28 cellular contexts compared by ENCODE assay signal in genomic region chr3:123130079-123130726, GRCh38.
DNase-seq lines count a peak whose midpoint lies in the region; ATAC-seq, FAIRE-seq and TF ChIP-seq lines count a peak whose summit lies in the region.
"Had no signal": no experiment of that assay in that cellular context is flagged by ENCODE, and none has a peak within 500 bp of the region (broad histone marks: within the 10 kb centered on the region; RNA-seq: fewer than 3 reads in every experiment).

No MANE protein-coding gene starts in this region.

- no peaks in the 10 kb centered on the region for H3K27me3 Mint-ChIP-seq in neural crest cell (ENCODE audit: low read depth)
- H3K27me3 Mint-ChIP-seq: activated naive CD4-positive, alpha-beta T cell treated with anti-CD3 and anti-CD28 coated beads, Interleukin-2, amount 10 ng/mL, durations not matched to agents 7 days and 5 days; CD8-positive, alpha-beta memory T cell had no signal

- no peak overlapping the region for H2BK12ac ChIP-seq in mesenchymal stem cell (ENCODE audit: low read length in 2 of 2)

- H2BK120ac ChIP-seq in mesenchymal stem cell (ENCODE audit: low read depth, low read length) = no peak overlapping the region

- H3K9me3 Mint-ChIP-seq in neural crest cell = no peaks in the 10 kb centered on the region
- H3K9me3 Mint-ChIP-seq: activated naive CD4-positive, alpha-beta T cell treated with anti-CD3 and anti-CD28 coated beads, Interleukin-2, amount 10 ng/mL, durations not matched to agents 7 days and 5 days; CD8-positive, alpha-beta memory T cell; immature natural killer cell; natural killer cell; T-helper 2 cell treated with Interferon-gamma antibody and Interleukin-4, amounts not matched to agents 5 μg/mL and 100 μg/mL, for 36 hours had no signal

- H3K27ac ChIP-seq in Peyer's patch (peak overlapping the region in 3 of 4 donors; percentile 81 to 94 (median 92)), vagina (no peak overlapping the region), mesenchymal stem cell (ENCODE audit: low read length, poor library complexity, severe bottlenecking) (no peak overlapping the region)
- H3K27ac ChIP-seq: brain microvascular endothelial cell, HL-60, thyroid gland had no signal

- H3K14ac ChIP-seq in mesenchymal stem cell (ENCODE audit: low read length in 2 of 2) = no peak overlapping the region

- no peak overlapping the region for H2BK15ac ChIP-seq in mesenchymal stem cell (ENCODE audit: low read depth, poor library complexity, severe bottlenecking)

- DNase-seq in GM12891 (ENCODE audit: insufficient read length, low spot score) (no peak), Peyer's patch (peak in 2 of 3 donors; percentile 90 to 92), left lobe of liver (ENCODE audit: low spot score) (peak; percentile 85), neural crest cell (ENCODE audit: low read depth, low spot score) (no peak), vagina (ENCODE audit: extremely low spot score in 2 of 2) (no peak), mesenchymal stem cell (no peak)
- DNase-seq in stimulated activated CD4-positive, alpha-beta T cell treated with anti-CD3 and anti-CD28 coated beads, Interleukin-4, amount 100 ng/mL, for 24 hours = no peak
- DNase-seq: activated CD8-positive, alpha-beta T cell treated with anti-CD3 and anti-CD28 coated beads, Interleukin-2, amount 10 ng/mL, durations not matched to agents 7 days and 5 days; activated naive CD4-positive, alpha-beta T cell treated with anti-CD3 and anti-CD28 coated beads, Interleukin-2, amount 10 ng/mL, durations not matched to agents 7 days and 5 days; BE2C; brain microvascular endothelial cell; CD8-positive, alpha-beta memory T cell; DMS 273 treated with DMSO at 0.1 percent for 48 hours; hypothalamus; immature natural killer cell; natural killer cell; NCI-H1436 treated with DMSO at 0.1 percent for 48 hours; NCI-H2107; NCI-H345; NCI-H69; PC-3; SHP77; stimulated activated naive CD4-positive, alpha-beta T cell treated with Interleukin-2 at 50 U/mL for 16 hours; thyroid gland had no signal

- H4K91ac ChIP-seq in mesenchymal stem cell (ENCODE audit: low read length) = no peak overlapping the region

- no peak overlapping the region for H2AK5ac ChIP-seq in mesenchymal stem cell (ENCODE audit: low read length, severe bottlenecking)

- no peak overlapping the region for H3K23ac ChIP-seq in mesenchymal stem cell (ENCODE audit: low read length in 2 of 2)

- H3K4me3 Mint-ChIP-seq in neural crest cell = no peak overlapping the region
- H3K4me3 Mint-ChIP-seq: activated CD8-positive, alpha-beta T cell treated with anti-CD3 and anti-CD28 coated beads, Interleukin-2, amount 10 ng/mL, durations not matched to agents 7 days and 5 days; activated naive CD4-positive, alpha-beta T cell treated with anti-CD3 and anti-CD28 coated beads, Interleukin-2, amount 10 ng/mL, durations not matched to agents 7 days and 5 days; CD8-positive, alpha-beta memory T cell; immature natural killer cell; natural killer cell; T-helper 2 cell treated with Interferon-gamma antibody and Interleukin-4, amounts not matched to agents 5 μg/mL and 100 μg/mL, for 36 hours had no signal

- no peak overlapping the region for H3K4ac ChIP-seq in mesenchymal stem cell (ENCODE audit: low read depth in 1 of 2, low read length in 2 of 2)

- H2BK5ac ChIP-seq in mesenchymal stem cell (ENCODE audit: low read depth, low read length, poor library complexity, severe bottlenecking) = no peak overlapping the region

- peak overlapping the region; percentile 55 for H3K27ac Mint-ChIP-seq in neural crest cell (ENCODE audit: unreplicated experiment)
- H3K27ac Mint-ChIP-seq: activated CD8-positive, alpha-beta T cell treated with anti-CD3 and anti-CD28 coated beads, Interleukin-2, amount 10 ng/mL, durations not matched to agents 7 days and 5 days; activated naive CD4-positive, alpha-beta T cell treated with anti-CD3 and anti-CD28 coated beads, Interleukin-2, amount 10 ng/mL, durations not matched to agents 7 days and 5 days; immature natural killer cell; natural killer cell; T-helper 2 cell treated with Interferon-gamma antibody and Interleukin-4, amounts not matched to agents 5 μg/mL and 100 μg/mL, for 36 hours had no signal

- H3K18ac ChIP-seq in mesenchymal stem cell (ENCODE audit: low read depth in 1 of 2, low read length in 2 of 2) = no peak overlapping the region

- H3K9ac ChIP-seq in mesenchymal stem cell (ENCODE audit: low read length) = no peak overlapping the region

- H3K79me1 ChIP-seq in mesenchymal stem cell (replicated peaks; ENCODE audit: low read length, poor library complexity, severe bottlenecking) = peaks cover 7% of the 10 kb centered on the region

- no peak for TF ChIP-seq CTCF in Peyer's patch (IDR thresholded peaks at IDR 0.05)
- no peak for TF ChIP-seq CTCF in neural crest cell (conservative IDR thresholded peaks at IDR 0.05)
- no peak for TF ChIP-seq CTCF in vagina (IDR thresholded peaks at IDR 0.05)

- H3K4me3 ChIP-seq in Peyer's patch = peak overlapping the region in 2 of 4 donors; percentile 38 to 43
- H3K4me3 ChIP-seq in vagina = no peak overlapping the region
- no peak overlapping the region for H3K4me3 ChIP-seq in mesenchymal stem cell (ENCODE audit: insufficient read depth in 1 of 2, low read depth in 1 of 2, low read length in 2 of 2)
- H3K4me3 ChIP-seq: thyroid gland had no signal

- H3K4me1 Mint-ChIP-seq in neural crest cell = peaks cover 25% of the 10 kb centered on the region
- H3K4me1 Mint-ChIP-seq: activated naive CD4-positive, alpha-beta T cell treated with anti-CD3 and anti-CD28 coated beads, Interleukin-2, amount 10 ng/mL, durations not matched to agents 7 days and 5 days; CD8-positive, alpha-beta memory T cell; immature natural killer cell; natural killer cell had no signal

- 99% methylated on average over 12 of the region's 12 CpGs for WGBS in mesenchymal stem cell

- no peaks in the 10 kb centered on the region for H3K4me1 ChIP-seq in Peyer's patch
- H3K4me1 ChIP-seq in vagina = no peaks in the 10 kb centered on the region
- H3K4me1 ChIP-seq in mesenchymal stem cell (ENCODE audit: control insufficient read depth, insufficient read depth, low read depth, low read length) = no peaks in the 10 kb centered on the region
- H3K4me1 ChIP-seq: thyroid gland had no signal

- H4K8ac ChIP-seq in mesenchymal stem cell (ENCODE audit: low read length) = no peak overlapping the region

- H3K9me3 ChIP-seq in Peyer's patch = no peaks in the 10 kb centered on the region
- H3K9me3 ChIP-seq in vagina = no peaks in the 10 kb centered on the region
- no peaks in the 10 kb centered on the region for H3K9me3 ChIP-seq in mesenchymal stem cell (ENCODE audit: control insufficient read depth, low read length)
- H3K9me3 ChIP-seq: BE2C, thyroid gland had no signal

- H3K36me3 ChIP-seq in Peyer's patch = peaks cover 0 to 6% (median 0%) of the 10 kb centered on the region in 3 donors
- peaks cover 0 to 16% of the 10 kb centered on the region in 2 donors for H3K36me3 ChIP-seq in vagina
- peaks cover 58 to 89% of the 10 kb centered on the region in 2 experiments for H3K36me3 ChIP-seq in mesenchymal stem cell (ENCODE audit: control insufficient read depth in 1 of 2, insufficient read depth in 2 of 2, low read depth in 1 of 2, low read length in 2 of 2)

- no peak overlapping the region for H3K4me2 ChIP-seq in mesenchymal stem cell (ENCODE audit: low read length, poor library complexity, severe bottlenecking)

- no peak for FAIRE-seq in GM12891 (lab: Jason Lieb, UNC)
- FAIRE-seq: H54 had no signal

- ATAC-seq in left lobe of liver (peak; percentile 89), GM21576 (IDR thresholded peaks at IDR 0.05; ENCODE audit: unreplicated experiment) (no peak)
- ATAC-seq: activated CD8-positive, alpha-beta T cell treated with anti-CD3 and anti-CD28 coated beads, Interleukin-2, amount 10 ng/mL, durations not matched to agents 7 days and 5 days; natural killer cell; PC-3 had no signal

- no peak for TF ChIP-seq POLR2A in GM12891 (IDR thresholded peaks at IDR 0.05; ENCODE audit: low read depth, low read length)
- peak; percentile 88 to 96 for TF ChIP-seq POLR2A in Peyer's patch (IDR thresholded peaks at IDR 0.05)
- no peak for TF ChIP-seq POLR2A in vagina (IDR thresholded peaks at IDR 0.05)

- intact Hi-C loops in vagina (cut with DNase I) = no loop called here

- H3K27me3 ChIP-seq in Peyer's patch (no peaks in the 10 kb centered on the region), vagina (no peaks in the 10 kb centered on the region), mesenchymal stem cell (ENCODE audit: control insufficient read depth in 1 of 2, insufficient read depth in 1 of 2, low read length in 2 of 2) (no peaks in the 10 kb centered on the region)
- H3K27me3 ChIP-seq: BE2C, brain microvascular endothelial cell, thyroid gland had no signal

- no peak overlapping the region for H2AFZ ChIP-seq in mesenchymal stem cell (ENCODE audit: low read depth, low read length)

- H3K36me3 Mint-ChIP-seq in neural crest cell (ENCODE audit: low read depth) = peaks cover 7% of the 10 kb centered on the region
- H3K36me3 Mint-ChIP-seq: activated naive CD4-positive, alpha-beta T cell treated with anti-CD3 and anti-CD28 coated beads, Interleukin-2, amount 10 ng/mL, durations not matched to agents 7 days and 5 days; immature natural killer cell; natural killer cell had no signal

TF ChIP-seq in GM12891, 5 proteins besides CTCF, POLR2A, EP300 and RAD21:
- TF ChIP-seq SPI1 (IDR thresholded peaks at IDR 0.05; ENCODE audit: low read depth, low read length) (0 out of 2 replicates have a peak, but pooled peaks have one; percentile 9), POU2F2 (IDR thresholded peaks at IDR 0.05; ENCODE audit: low read depth, low read length) (no peak), POLR2AphosphoS5 (IDR thresholded peaks at IDR 0.05; ENCODE audit: low read depth, low read length) (no peak)

Comparison
In these comparisons a context has a peak if more than half of its experiments do, and no peak if none do; other contexts are left out.
1. DNase-seq: peak in Peyer's patch (2 of 3) and left lobe of liver (single experiment); none in GM12891 (single experiment), neural crest cell (single experiment), vagina (0 of 2), stimulated activated CD4-positive, alpha-beta T cell treated with anti-CD3 and anti-CD28 coated beads, Interleukin-4, amount 100 ng/mL, for 24 hours (single experiment) and mesenchymal stem cell (single experiment).
2. POLR2A ChIP-seq: peak in Peyer's patch (2 of 2); none in GM12891 (single experiment) and vagina (0 of 2).
3. H3K27ac ChIP-seq: peak in Peyer's patch (3 of 4); none in vagina (single experiment) and mesenchymal stem cell (single experiment).